21 cellular contexts compared by ENCODE assay signal in the genomic region with DNA sequence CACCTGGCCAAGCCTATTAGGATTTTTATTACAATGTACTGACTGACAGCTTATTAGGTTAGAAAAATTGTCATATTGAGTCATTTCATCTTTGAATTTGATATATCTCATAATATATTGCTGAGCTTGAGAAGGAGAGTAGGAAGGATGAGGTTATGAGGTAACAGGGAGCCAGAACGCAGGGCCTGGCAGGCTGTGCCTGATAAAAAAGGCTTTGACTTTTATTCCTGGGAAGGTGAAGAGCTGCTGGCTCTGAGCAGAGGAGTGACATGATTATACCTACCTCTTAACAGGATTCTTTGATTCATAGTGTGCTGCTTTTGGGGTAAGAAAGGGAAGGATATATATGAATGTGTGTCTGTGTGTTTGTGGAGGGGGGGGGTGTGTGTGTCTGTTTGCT.
"Had no signal": no experiment of that assay in that cellular context is flagged by ENCODE, and none has a peak within 500 bp of the region (broad histone marks: within the 10 kb centered on the region; RNA-seq: fewer than 3 reads in every experiment).

No MANE protein-coding gene starts in this region.

- H3K27me3 Mint-ChIP-seq: activated CD8-positive, alpha-beta memory T cell treated with anti-CD3 and anti-CD28 coated beads, Interleukin-2, amount 10 ng/mL, durations not matched to agents 7 days and 5 days; activated naive CD8-positive, alpha-beta T cell treated with anti-CD3 and anti-CD28 coated beads for 36 hours; progenitor cell of endocrine pancreas had no signal

- DNase-seq: activated CD4-positive, CD25-positive, alpha-beta regulatory T cell; activated CD8-positive, alpha-beta memory T cell treated with anti-CD3 and anti-CD28 coated beads, Interleukin-2, amount 10 ng/mL, durations not matched to agents 7 days and 5 days; activated effector memory CD4-positive, alpha-beta T cell treated with anti-CD3 and anti-CD28 coated beads, Interleukin-2, amount 50 U/mL, for 16 hours; activated naive CD8-positive, alpha-beta T cell treated with anti-CD3 and anti-CD28 coated beads for 36 hours; activated T-cell treated with anti-CD3 and anti-CD28 coated beads, Interleukin-2, amount 50 U/mL, for 4 hours; amniotic stem cell; dorsolateral prefrontal cortex; endodermal cell; foreskin keratinocyte; mammary epithelial cell; midbrain; right cardiac atrium; stimulated activated CD4-positive, alpha-beta T cell treated with anti-CD3 and anti-CD28 coated beads, Interleukin-2, amount 100 ng/mL, for 24 hours; T-helper 1 cell; T1000; upper lobe of left lung had no signal

- H3K4me1 Mint-ChIP-seq: neural crest cell had no signal

- FAIRE-seq: colon, keratinocyte had no signal

- H3K4me3 Mint-ChIP-seq: activated CD8-positive, alpha-beta memory T cell treated with anti-CD3 and anti-CD28 coated beads, Interleukin-2, amount 10 ng/mL, durations not matched to agents 7 days and 5 days; activated naive CD8-positive, alpha-beta T cell treated with anti-CD3 and anti-CD28 coated beads for 36 hours; activated T-cell treated with anti-CD3 and anti-CD28 coated beads, Interleukin-2, amount 50 U/mL, for 4 hours; endodermal cell; neural crest cell had no signal

- H3K27ac Mint-ChIP-seq: activated CD8-positive, alpha-beta memory T cell treated with anti-CD3 and anti-CD28 coated beads, Interleukin-2, amount 10 ng/mL, durations not matched to agents 7 days and 5 days; activated naive CD8-positive, alpha-beta T cell treated with anti-CD3 and anti-CD28 coated beads for 36 hours; endodermal cell; progenitor cell of endocrine pancreas had no signal

- ATAC-seq: activated CD8-positive, alpha-beta memory T cell treated with anti-CD3 and anti-CD28 coated beads, Interleukin-2, amount 10 ng/mL, durations not matched to agents 7 days and 5 days; activated T-cell treated with anti-CD3 and anti-CD28 coated beads, Interleukin-2, amount 50 U/mL, for 4 hours; foreskin keratinocyte; left lobe of liver; right cardiac atrium had no signal

- H3K9me3 Mint-ChIP-seq: activated naive CD8-positive, alpha-beta T cell treated with anti-CD3 and anti-CD28 coated beads for 36 hours; activated T-cell treated with anti-CD3 and anti-CD28 coated beads, Interleukin-2, amount 50 U/mL, for 4 hours; endodermal cell; neural crest cell had no signal
